ENCODE assay signal across 22 cellular contexts in the genomic region with DNA sequence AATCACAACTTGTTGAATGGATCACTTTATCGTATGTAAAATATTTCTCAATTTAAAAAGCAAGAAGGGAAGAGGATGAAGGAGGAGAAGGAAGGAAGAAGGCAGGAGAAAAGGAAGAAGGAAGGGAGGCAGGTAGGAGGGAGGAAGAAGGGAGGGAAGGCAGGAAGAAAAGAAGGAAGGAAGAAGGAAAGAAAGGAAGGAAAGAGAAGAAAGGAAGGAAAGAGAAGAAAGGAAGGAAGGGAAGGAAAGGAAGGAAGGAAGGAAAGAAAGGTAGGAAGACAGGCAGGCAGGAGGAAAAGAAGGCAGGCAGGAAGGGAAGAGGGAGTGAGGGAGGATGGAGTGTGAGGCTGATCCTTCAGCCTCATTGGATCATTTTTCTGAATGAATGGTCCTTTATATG.
DNase-seq lines count a peak whose midpoint lies in the region; ATAC-seq, FAIRE-seq and TF ChIP-seq lines count a peak whose summit lies in the region.
"Had no signal": no experiment of that assay in that cellular context is flagged by ENCODE, and none has a peak within 500 bp of the region (broad histone marks: within the 10 kb centered on the region; RNA-seq: fewer than 3 reads in every experiment).

No MANE protein-coding gene starts in this region.

- H3K9me3 ChIP-seq in mammary epithelial cell (replicated peaks; ENCODE audit: insufficient read depth, low read length): peaks cover 4% of the 10 kb centered on the region
- no peaks in the 10 kb centered on the region for H3K9me3 ChIP-seq in breast epithelium
- H3K9me3 ChIP-seq in PC-3 (ENCODE audit: low read length): no peaks in the 10 kb centered on the region
- no peaks in the 10 kb centered on the region for H3K9me3 ChIP-seq in K562 (replicated peaks; ENCODE audit: control insufficient read depth, insufficient read depth, low read depth, low read length)
- H3K9me3 ChIP-seq: A549, Caco-2 had no signal

- no peak overlapping the region for H3K18ac ChIP-seq in mesendoderm (ENCODE audit: low read length)

- no peak overlapping the region for H2BK5ac ChIP-seq in mesendoderm (ENCODE audit: low read length)

- DNase-seq in mammary epithelial cell: no peak
- DNase-seq in breast epithelium (ENCODE audit: low spot score in 2 of 2): no peak
- DNase-seq in PC-3: no peak
- no peak for DNase-seq in K562 (ENCODE audit: extremely low read depth in 1 of 4, low spot score in 3 of 4)
- DNase-seq in mesendoderm: no peak
- no peak for DNase-seq in NCI-H1417 treated with DMSO at 0.1 percent for 48 hours (lab: John Stamatoyannopoulos, UW)
- DNase-seq in RCC 7860 (ENCODE audit: low spot score): no peak
- DNase-seq: AML-193; Caco-2; CD4-positive, alpha-beta T cell; DMS79; GDM1; H7; IMR-90; KBM-7 had no signal

- no peak overlapping the region for H3K4ac ChIP-seq in mesendoderm (ENCODE audit: low read depth, low read length)

- no peak for TF ChIP-seq RAD21 in K562 (CRISPR knock-in tag; conservative IDR thresholded peaks at IDR 0.05 in 1 of 2, IDR thresholded peaks at IDR 0.05 in 1 of 2)

- POLR2A ChIA-PET in PC-3 (lab: Charles Lee; ENCODE audit: unreplicated experiment): no interaction called here
- POLR2A ChIA-PET in K562 (lab: Yijun Ruan, JAX): no interaction called here

- no peak overlapping the region for H3K4me3 ChIP-seq in mammary epithelial cell (replicated peaks in 1 of 3; ENCODE audit: insufficient read depth in 1 of 3, low read depth in 2 of 3, low read length in 3 of 3)
- no peak overlapping the region for H3K4me3 ChIP-seq in breast epithelium
- H3K4me3 ChIP-seq in PC-3 (ENCODE audit: low read length): no peak overlapping the region
- no peak overlapping the region for H3K4me3 ChIP-seq in K562
- no peak overlapping the region for H3K4me3 ChIP-seq in mesendoderm (ENCODE audit: low read length)
- H3K4me3 ChIP-seq: A549, GM23338 had no signal

- intact Hi-C loops in mammary epithelial cell (cut with micrococcal nuclease): no loop called here
- intact Hi-C loops in breast epithelium (cut with DNase I; ENCODE audit: low total_unique reads): no loop called here
- intact Hi-C loops in PC-3 (cut with micrococcal nuclease): no loop called here
- intact Hi-C loops in K562 (cut with micrococcal nuclease): no loop called here

- H3K27me3 ChIP-seq in mammary epithelial cell (ENCODE audit: insufficient read depth, low read length) (no peaks in the 10 kb centered on the region), breast epithelium (no peaks in the 10 kb centered on the region), PC-3 (ENCODE audit: low read length) (no peaks in the 10 kb centered on the region), K562 (ENCODE audit: control insufficient read depth in 2 of 2, insufficient read depth in 2 of 2, low read length in 2 of 2) (peaks cover 2 to 21% of the 10 kb centered on the region in 2 experiments; a peak in 3 of 5 replicates), mesendoderm (ENCODE audit: insufficient read depth, low read length, poor library complexity) (no peaks in the 10 kb centered on the region)

- no peak overlapping the region for H2AFZ ChIP-seq in mammary epithelial cell (ENCODE audit: low read depth, low read length)
- H2AFZ ChIP-seq in PC-3 (ENCODE audit: low read length): no peak overlapping the region
- H2AFZ ChIP-seq in K562 (ENCODE audit: low read depth, low read length): no peak overlapping the region
- H2AFZ ChIP-seq: GM23338 had no signal

- H3F3A ChIP-seq in PC-3 (ENCODE audit: low read length, unreplicated experiment): peaks cover 6% of the 10 kb centered on the region

- no peaks in the 10 kb centered on the region for H3K79me1 ChIP-seq in mesendoderm (ENCODE audit: low read length)

- 100% methylated on average over 1 of the region's 1 CpG for WGBS in mammary epithelial cell (ENCODE audit: low coverage, missing lambda C conversion rate)
- no CpG with 5 or more reads among the region's 1 CpG for WGBS in K562 (ENCODE audit: insufficient coverage, low coverage, missing lambda C conversion rate)
- no CpG with 5 or more reads among the region's 1 CpG for WGBS in mesendoderm (ENCODE audit: extremely low coverage, insufficient coverage, low lambda C conversion rate)

- CTCF ChIA-PET in mammary epithelial cell (lab: Charles Lee; ENCODE audit: low non-redundant PET) (no interaction called here), PC-3 (lab: Charles Lee) (no interaction called here), K562 (lab: Yijun Ruan, JAX; ENCODE audit: low intra/inter-chr PET ratio) (no interaction called here)

- no peak overlapping the region for H4K8ac ChIP-seq in mesendoderm (ENCODE audit: low read depth, low read length)

- no peak overlapping the region for H3K23ac ChIP-seq in mesendoderm (ENCODE audit: low read length)

- dilution Hi-C loops in mammary epithelial cell (cut with HindIII; ENCODE audit: low sequenced_read_pairs): no loop called here

- H3K4me2 ChIP-seq in mammary epithelial cell (ENCODE audit: insufficient read depth, low read depth, low read length): no peak overlapping the region
- no peak overlapping the region for H3K4me2 ChIP-seq in PC-3 (ENCODE audit: low read length)
- no peak overlapping the region for H3K4me2 ChIP-seq in K562 (ENCODE audit: insufficient read depth, low read length)
- no peak overlapping the region for H3K4me2 ChIP-seq in mesendoderm (ENCODE audit: low read length)
- H3K4me2 ChIP-seq: A549, GM23338 had no signal

- no peak overlapping the region for H3K56ac ChIP-seq in mesendoderm (ENCODE audit: low read length)

- in situ Hi-C loops in mammary epithelial cell (cut with MboI; ENCODE audit: low sequenced_read_pairs in 2 of 2) (loop anchor here in 1 of 2 donors (25.0 kb wide), 1 partner anchor 449 kb away; no protein-coding TSS in a partner anchor), K562 (cut with MboI) (no loop called here)

- no peak for TF ChIP-seq CTCF in mammary epithelial cell (conservative IDR thresholded peaks at IDR 0.05 in 1 of 2, IDR thresholded peaks at IDR 0.05 in 1 of 2; ENCODE audit: extremely low read depth in 1 of 2, insufficient read depth in 1 of 2, low read depth in 1 of 2, low read length in 2 of 2)
- TF ChIP-seq CTCF in breast epithelium (IDR thresholded peaks at IDR 0.05): no peak
- TF ChIP-seq CTCF in PC-3 (conservative IDR thresholded peaks at IDR 0.05; ENCODE audit: low read depth, low read length): no peak
- TF ChIP-seq CTCF in K562 (IDR thresholded peaks at IDR 0.05 in 2 of 3, conservative IDR thresholded peaks at IDR 0.05 in 1 of 3; ENCODE audit: insufficient read depth in 2 of 3, low read depth in 1 of 3, low read length in 3 of 3): no peak

- H3K36me3 ChIP-seq in mammary epithelial cell (ENCODE audit: insufficient read depth, low read length): peaks cover 27% of the 10 kb centered on the region
- peaks cover 5% of the 10 kb centered on the region for H3K36me3 ChIP-seq in breast epithelium
- peaks cover 66% of the 10 kb centered on the region for H3K36me3 ChIP-seq in PC-3 (ENCODE audit: low read depth, low read length)
- no peaks in the 10 kb centered on the region for H3K36me3 ChIP-seq in K562 (ENCODE audit: control insufficient read depth, insufficient read depth, low read length)
- H3K36me3 ChIP-seq in mesendoderm (ENCODE audit: control insufficient read depth, insufficient read depth, low read length): no peaks in the 10 kb centered on the region

- peak overlapping the region; percentile 60 for H2AK5ac ChIP-seq in mesendoderm (ENCODE audit: low read length)

- H4K20me1 ChIP-seq in mammary epithelial cell (ENCODE audit: insufficient read depth, low read length): no peaks in the 10 kb centered on the region
- no peaks in the 10 kb centered on the region for H4K20me1 ChIP-seq in PC-3 (ENCODE audit: low read length)
- H4K20me1 ChIP-seq in K562 (replicated peaks; ENCODE audit: control insufficient read depth, insufficient read depth, low read length): no peaks in the 10 kb centered on the region

- TF ChIP-seq POLR2A in breast epithelium (IDR thresholded peaks at IDR 0.05): no peak
- TF ChIP-seq POLR2A in K562 (conservative IDR thresholded peaks at IDR 0.05): no peak

- FAIRE-seq in K562 (lab: Jason Lieb, UNC) (no peak), RCC 7860 (lab: Jason Lieb, UNC) (no peak)
- FAIRE-seq: A549, D721Med had no signal

- no peak overlapping the region for H2BK15ac ChIP-seq in mesendoderm (replicated peaks; ENCODE audit: low read depth)

- TF ChIP-seq EP300 in K562 (IDR thresholded peaks at IDR 0.05; ENCODE audit: low read length): no peak

- H3K79me2 ChIP-seq in mammary epithelial cell (ENCODE audit: insufficient read depth, low read length): no peaks in the 10 kb centered on the region
- H3K79me2 ChIP-seq in PC-3 (ENCODE audit: low read length): no peaks in the 10 kb centered on the region
- no peaks in the 10 kb centered on the region for H3K79me2 ChIP-seq in K562 (ENCODE audit: control insufficient read depth, insufficient read depth, low read length)
- H3K79me2 ChIP-seq in mesendoderm (ENCODE audit: control insufficient read depth, insufficient read depth, low read length): no peaks in the 10 kb centered on the region

- H3K9ac ChIP-seq in mammary epithelial cell (ENCODE audit: insufficient read depth, low read length) (no peak overlapping the region), PC-3 (ENCODE audit: low read length) (no peak overlapping the region), K562 (ENCODE audit: insufficient read depth in 1 of 2, low read depth in 2 of 2, low read length in 2 of 2) (no peak overlapping the region), mesendoderm (ENCODE audit: low read length) (no peak overlapping the region)

- H3K9me1 ChIP-seq in K562 (ENCODE audit: control insufficient read depth, insufficient read depth, low read length): no peaks in the 10 kb centered on the region

- no peak overlapping the region for H4K5ac ChIP-seq in mesendoderm (ENCODE audit: low read length)

- no peaks in the 10 kb centered on the region for H3K9me2 ChIP-seq in PC-3 (replicated peaks; ENCODE audit: low read length)

- no peak overlapping the region for H2BK120ac ChIP-seq in mesendoderm (ENCODE audit: low read depth, low read length)

- ATAC-seq in PC-3 (no peak), K562 (no peak), GM21825 (IDR thresholded peaks at IDR 0.05; ENCODE audit: unreplicated experiment) (no peak)
- ATAC-seq: A549, GM23338 had no signal

- H3K4me1 ChIP-seq in mammary epithelial cell (ENCODE audit: insufficient read depth, low read length) (peaks cover 26% of the 10 kb centered on the region), breast epithelium (no peaks in the 10 kb centered on the region), PC-3 (ENCODE audit: insufficient read depth, low read length) (peaks cover 34% of the 10 kb centered on the region), K562 (replicated peaks in 1 of 2; ENCODE audit: control insufficient read depth in 2 of 2, insufficient read depth in 2 of 2, low read length in 2 of 2) (no peaks in the 10 kb centered on the region), mesendoderm (ENCODE audit: control insufficient read depth, low read depth, low read length) (peaks cover 17% of the 10 kb centered on the region)
- H3K4me1 ChIP-seq: A549, Caco-2 had no signal

- H3K27ac ChIP-seq in mammary epithelial cell (ENCODE audit: insufficient read depth, low read depth, low read length): no peak overlapping the region
- H3K27ac ChIP-seq in breast epithelium: no peak overlapping the region
- peak overlapping the region; percentile 98 for H3K27ac ChIP-seq in PC-3 (ENCODE audit: low read length)
- H3K27ac ChIP-seq in K562 (ENCODE audit: extremely low read depth, low read depth, low read length): no peak overlapping the region
- H3K27ac ChIP-seq in mesendoderm (ENCODE audit: low read depth, low read length): no peak overlapping the region
- H3K27ac ChIP-seq: 22Rv1, A549, C4-2B, HL-60 had no signal

- BruUV-seq in mammary epithelial cell (replicated peaks; lab: Mats Ljungman, UMichigan) (TSS peak; percentile 6), PC-3 (replicated peaks; lab: Mats Ljungman, UMichigan) (no TSS peak), K562 (replicated peaks; lab: Mats Ljungman, UMichigan) (no TSS peak)
